1 cellular context compared by ENCODE assay signal in the genomic region with DNA sequence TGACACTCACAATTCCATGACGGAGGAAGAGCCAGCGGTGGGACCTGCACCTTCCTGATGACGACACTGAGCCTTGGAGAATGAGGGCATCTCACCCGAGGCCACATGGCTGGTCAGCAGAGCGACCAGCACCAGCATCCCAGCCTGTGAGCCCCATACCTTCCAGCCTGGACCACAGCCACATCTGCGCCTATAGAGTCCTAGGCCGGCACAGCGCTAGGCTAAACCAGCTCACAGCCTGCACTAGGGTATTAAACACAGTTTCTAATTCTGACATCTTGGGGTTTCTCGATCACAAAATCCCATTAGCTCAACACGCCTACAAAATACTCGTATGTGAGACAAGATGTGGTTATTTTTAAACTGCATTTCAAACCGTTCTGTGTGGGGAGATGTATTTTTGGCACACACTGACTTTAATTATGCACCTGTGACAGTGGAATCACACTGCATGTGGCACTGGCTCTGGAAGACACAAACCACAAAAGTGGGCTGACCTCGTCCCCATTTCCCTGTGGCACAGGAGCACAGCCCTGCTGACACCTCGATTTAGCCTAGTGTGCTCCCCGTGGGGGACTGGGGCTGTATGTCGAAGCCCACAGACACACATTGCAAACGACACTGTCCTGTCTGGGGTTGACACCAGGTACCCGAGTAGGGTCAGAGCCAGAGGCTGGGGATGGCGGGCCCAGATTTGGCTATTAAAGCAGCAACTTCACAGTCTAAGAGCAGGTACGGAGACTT.
TF ChIP-seq lines count a peak whose summit lies in the region.

No MANE protein-coding gene starts in this region.

TF ChIP-seq in GM12878, 131 proteins besides CTCF, POLR2A, EP300 and RAD21 (continues in another document):
- TF ChIP-seq, protein P1, sequence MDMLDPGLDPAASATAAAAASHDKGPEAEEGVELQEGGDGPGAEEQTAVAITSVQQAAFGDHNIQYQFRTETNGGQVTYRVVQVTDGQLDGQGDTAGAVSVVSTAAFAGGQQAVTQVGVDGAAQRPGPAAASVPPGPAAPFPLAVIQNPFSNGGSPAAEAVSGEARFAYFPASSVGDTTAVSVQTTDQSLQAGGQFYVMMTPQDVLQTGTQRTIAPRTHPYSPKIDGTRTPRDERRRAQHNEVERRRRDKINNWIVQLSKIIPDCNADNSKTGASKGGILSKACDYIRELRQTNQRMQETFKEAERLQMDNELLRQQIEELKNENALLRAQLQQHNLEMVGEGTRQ (IDR thresholded peaks at IDR 0.05; ENCODE audit: borderline replicate concordance, low read depth, low read length) = no peak
- TF ChIP-seq IKZF1 (conservative IDR thresholded peaks at IDR 0.05) = peak; percentile 87
- TF ChIP-seq POLR2AphosphoS5 (IDR thresholded peaks at IDR 0.05; ENCODE audit: low read length) = no peak
- peak; percentile 52; the same call in 1 of the 2 replicates for TF ChIP-seq ZBED1 (IDR thresholded peaks at IDR 0.05; ENCODE audit: borderline replicate concordance)
- TF ChIP-seq, protein P2, sequence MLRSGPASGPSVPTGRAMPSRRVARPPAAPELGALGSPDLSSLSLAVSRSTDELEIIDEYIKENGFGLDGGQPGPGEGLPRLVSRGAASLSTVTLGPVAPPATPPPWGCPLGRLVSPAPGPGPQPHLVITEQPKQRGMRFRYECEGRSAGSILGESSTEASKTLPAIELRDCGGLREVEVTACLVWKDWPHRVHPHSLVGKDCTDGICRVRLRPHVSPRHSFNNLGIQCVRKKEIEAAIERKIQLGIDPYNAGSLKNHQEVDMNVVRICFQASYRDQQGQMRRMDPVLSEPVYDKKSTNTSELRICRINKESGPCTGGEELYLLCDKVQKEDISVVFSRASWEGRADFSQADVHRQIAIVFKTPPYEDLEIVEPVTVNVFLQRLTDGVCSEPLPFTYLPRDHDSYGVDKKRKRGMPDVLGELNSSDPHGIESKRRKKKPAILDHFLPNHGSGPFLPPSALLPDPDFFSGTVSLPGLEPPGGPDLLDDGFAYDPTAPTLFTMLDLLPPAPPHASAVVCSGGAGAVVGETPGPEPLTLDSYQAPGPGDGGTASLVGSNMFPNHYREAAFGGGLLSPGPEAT (IDR thresholded peaks at IDR 0.05; ENCODE audit: low read depth) = peak; percentile 31; the same call in 1 of the 2 replicates
- peak; percentile 88 for TF ChIP-seq MEF2B (IDR thresholded peaks at IDR 0.05; ENCODE audit: partially characterized antibody, poor library complexity, severe bottlenecking)
- TF ChIP-seq MTA2 (IDR thresholded peaks at IDR 0.05; ENCODE audit: low read depth) = peak; percentile 79
- TF ChIP-seq RELA (IDR thresholded peaks at IDR 0.05; ENCODE audit: borderline replicate concordance, partially characterized antibody) = no peak
- TF ChIP-seq SMAD5 (IDR thresholded peaks at IDR 0.05; ENCODE audit: low read depth) = no peak
- peak; percentile 81 for TF ChIP-seq CREM (IDR thresholded peaks at IDR 0.05; ENCODE audit: low read depth)
- TF ChIP-seq ATF7 (IDR thresholded peaks at IDR 0.05; ENCODE audit: low read depth) = peak; percentile 27; the same call in 1 of the 2 replicates
- no peak; the same call in 1 of the 2 replicates for TF ChIP-seq RB1 (IDR thresholded peaks at IDR 0.05; ENCODE audit: borderline replicate concordance)
- TF ChIP-seq, protein P3, sequence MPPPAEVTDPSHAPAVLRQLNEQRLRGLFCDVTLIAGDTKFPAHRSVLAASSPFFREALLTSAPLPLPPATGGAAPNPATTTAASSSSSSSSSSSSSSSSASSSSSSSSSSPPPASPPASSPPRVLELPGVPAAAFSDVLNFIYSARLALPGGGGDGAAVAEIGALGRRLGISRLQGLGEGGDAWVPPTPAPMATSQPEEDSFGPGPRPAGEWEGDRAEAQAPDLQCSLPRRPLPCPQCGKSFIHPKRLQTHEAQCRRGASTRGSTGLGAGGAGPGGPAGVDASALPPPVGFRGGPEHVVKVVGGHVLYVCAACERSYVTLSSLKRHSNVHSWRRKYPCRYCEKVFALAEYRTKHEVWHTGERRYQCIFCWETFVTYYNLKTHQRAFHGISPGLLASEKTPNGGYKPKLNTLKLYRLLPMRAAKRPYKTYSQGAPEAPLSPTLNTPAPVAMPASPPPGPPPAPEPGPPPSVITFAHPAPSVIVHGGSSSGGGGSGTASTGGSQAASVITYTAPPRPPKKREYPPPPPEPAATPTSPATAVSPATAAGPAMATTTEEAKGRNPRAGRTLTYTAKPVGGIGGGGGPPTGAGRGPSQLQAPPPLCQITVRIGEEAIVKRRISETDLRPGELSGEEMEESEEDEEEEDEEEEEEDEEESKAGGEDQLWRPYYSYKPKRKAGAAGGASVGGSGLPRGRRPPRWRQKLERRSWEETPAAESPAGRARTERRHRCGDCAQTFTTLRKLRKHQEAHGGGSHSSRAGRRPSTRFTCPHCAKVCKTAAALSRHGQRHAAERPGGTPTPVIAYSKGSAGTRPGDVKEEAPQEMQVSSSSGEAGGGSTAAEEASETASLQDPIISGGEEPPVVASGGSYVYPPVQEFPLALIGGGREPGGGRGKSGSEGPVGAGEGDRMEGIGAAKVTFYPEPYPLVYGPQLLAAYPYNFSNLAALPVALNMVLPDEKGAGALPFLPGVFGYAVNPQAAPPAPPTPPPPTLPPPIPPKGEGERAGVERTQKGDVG (CRISPR knock-in tag; IDR thresholded peaks at IDR 0.05) = no peak
- TF ChIP-seq FOXM1 (IDR thresholded peaks at IDR 0.05; ENCODE audit: low read depth, low read length) = peak; percentile 64; the same call in 1 of the 2 replicates
- peak; percentile 6 to 42; a peak in 2 of 4 replicates for TF ChIP-seq BHLHE40 (IDR thresholded peaks at IDR 0.05; ENCODE audit: borderline replicate concordance in 1 of 2, low read depth in 2 of 2, low read length in 1 of 2)
- TF ChIP-seq, protein P4, sequence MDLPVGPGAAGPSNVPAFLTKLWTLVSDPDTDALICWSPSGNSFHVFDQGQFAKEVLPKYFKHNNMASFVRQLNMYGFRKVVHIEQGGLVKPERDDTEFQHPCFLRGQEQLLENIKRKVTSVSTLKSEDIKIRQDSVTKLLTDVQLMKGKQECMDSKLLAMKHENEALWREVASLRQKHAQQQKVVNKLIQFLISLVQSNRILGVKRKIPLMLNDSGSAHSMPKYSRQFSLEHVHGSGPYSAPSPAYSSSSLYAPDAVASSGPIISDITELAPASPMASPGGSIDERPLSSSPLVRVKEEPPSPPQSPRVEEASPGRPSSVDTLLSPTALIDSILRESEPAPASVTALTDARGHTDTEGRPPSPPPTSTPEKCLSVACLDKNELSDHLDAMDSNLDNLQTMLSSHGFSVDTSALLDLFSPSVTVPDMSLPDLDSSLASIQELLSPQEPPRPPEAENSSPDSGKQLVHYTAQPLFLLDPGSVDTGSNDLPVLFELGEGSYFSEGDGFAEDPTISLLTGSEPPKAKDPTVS (IDR thresholded peaks at IDR 0.05; ENCODE audit: low read depth, low read length) = no peak
- TF ChIP-seq NRF1 (conservative IDR thresholded peaks at IDR 0.05; ENCODE audit: low read depth, low read length) = no peak
- TF ChIP-seq, protein P5, sequence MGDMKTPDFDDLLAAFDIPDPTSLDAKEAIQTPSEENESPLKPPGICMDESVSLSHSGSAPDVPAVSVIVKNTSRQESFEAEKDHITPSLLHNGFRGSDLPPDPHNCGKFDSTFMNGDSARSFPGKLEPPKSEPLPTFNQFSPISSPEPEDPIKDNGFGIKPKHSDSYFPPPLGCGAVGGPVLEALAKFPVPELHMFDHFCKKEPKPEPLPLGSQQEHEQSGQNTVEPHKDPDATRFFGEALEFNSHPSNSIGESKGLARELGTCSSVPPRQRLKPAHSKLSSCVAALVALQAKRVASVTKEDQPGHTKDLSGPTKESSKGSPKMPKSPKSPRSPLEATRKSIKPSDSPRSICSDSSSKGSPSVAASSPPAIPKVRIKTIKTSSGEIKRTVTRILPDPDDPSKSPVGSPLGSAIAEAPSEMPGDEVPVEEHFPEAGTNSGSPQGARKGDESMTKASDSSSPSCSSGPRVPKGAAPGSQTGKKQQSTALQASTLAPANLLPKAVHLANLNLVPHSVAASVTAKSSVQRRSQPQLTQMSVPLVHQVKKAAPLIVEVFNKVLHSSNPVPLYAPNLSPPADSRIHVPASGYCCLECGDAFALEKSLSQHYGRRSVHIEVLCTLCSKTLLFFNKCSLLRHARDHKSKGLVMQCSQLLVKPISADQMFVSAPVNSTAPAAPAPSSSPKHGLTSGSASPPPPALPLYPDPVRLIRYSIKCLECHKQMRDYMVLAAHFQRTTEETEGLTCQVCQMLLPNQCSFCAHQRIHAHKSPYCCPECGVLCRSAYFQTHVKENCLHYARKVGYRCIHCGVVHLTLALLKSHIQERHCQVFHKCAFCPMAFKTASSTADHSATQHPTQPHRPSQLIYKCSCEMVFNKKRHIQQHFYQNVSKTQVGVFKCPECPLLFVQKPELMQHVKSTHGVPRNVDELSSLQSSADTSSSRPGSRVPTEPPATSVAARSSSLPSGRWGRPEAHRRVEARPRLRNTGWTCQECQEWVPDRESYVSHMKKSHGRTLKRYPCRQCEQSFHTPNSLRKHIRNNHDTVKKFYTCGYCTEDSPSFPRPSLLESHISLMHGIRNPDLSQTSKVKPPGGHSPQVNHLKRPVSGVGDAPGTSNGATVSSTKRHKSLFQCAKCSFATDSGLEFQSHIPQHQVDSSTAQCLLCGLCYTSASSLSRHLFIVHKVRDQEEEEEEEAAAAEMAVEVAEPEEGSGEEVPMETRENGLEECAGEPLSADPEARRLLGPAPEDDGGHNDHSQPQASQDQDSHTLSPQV (IDR thresholded peaks at IDR 0.05) = no peak
- no peak for TF ChIP-seq ZNF384 (IDR thresholded peaks at IDR 0.05; ENCODE audit: borderline replicate concordance, low read depth, low read length)
- 0 out of 2 replicates have a peak, but pooled peaks have one; percentile 35 for TF ChIP-seq BCL11A (IDR thresholded peaks at IDR 0.05; ENCODE audit: low read depth, low read length)
- no peak for TF ChIP-seq HCFC1 (IDR thresholded peaks at IDR 0.05; ENCODE audit: low read length)
- TF ChIP-seq RUNX3 (IDR thresholded peaks at IDR 0.05; ENCODE audit: low read length) = peak; percentile 82; the same call in 1 of the 2 replicates
- no peak for TF ChIP-seq WRNIP1 (IDR thresholded peaks at IDR 0.05; ENCODE audit: borderline replicate concordance, low read depth, low read length)
- TF ChIP-seq, protein P6, sequence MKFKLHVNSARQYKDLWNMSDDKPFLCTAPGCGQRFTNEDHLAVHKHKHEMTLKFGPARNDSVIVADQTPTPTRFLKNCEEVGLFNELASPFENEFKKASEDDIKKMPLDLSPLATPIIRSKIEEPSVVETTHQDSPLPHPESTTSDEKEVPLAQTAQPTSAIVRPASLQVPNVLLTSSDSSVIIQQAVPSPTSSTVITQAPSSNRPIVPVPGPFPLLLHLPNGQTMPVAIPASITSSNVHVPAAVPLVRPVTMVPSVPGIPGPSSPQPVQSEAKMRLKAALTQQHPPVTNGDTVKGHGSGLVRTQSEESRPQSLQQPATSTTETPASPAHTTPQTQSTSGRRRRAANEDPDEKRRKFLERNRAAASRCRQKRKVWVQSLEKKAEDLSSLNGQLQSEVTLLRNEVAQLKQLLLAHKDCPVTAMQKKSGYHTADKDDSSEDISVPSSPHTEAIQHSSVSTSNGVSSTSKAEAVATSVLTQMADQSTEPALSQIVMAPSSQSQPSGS (IDR thresholded peaks at IDR 0.05; ENCODE audit: low read length) = no peak
- no peak for TF ChIP-seq ASH2L (IDR thresholded peaks at IDR 0.05; ENCODE audit: borderline replicate concordance, low read depth)
- no peak for TF ChIP-seq SUZ12 (IDR thresholded peaks at IDR 0.05; ENCODE audit: unreplicated experiment)
- TF ChIP-seq, protein P7, sequence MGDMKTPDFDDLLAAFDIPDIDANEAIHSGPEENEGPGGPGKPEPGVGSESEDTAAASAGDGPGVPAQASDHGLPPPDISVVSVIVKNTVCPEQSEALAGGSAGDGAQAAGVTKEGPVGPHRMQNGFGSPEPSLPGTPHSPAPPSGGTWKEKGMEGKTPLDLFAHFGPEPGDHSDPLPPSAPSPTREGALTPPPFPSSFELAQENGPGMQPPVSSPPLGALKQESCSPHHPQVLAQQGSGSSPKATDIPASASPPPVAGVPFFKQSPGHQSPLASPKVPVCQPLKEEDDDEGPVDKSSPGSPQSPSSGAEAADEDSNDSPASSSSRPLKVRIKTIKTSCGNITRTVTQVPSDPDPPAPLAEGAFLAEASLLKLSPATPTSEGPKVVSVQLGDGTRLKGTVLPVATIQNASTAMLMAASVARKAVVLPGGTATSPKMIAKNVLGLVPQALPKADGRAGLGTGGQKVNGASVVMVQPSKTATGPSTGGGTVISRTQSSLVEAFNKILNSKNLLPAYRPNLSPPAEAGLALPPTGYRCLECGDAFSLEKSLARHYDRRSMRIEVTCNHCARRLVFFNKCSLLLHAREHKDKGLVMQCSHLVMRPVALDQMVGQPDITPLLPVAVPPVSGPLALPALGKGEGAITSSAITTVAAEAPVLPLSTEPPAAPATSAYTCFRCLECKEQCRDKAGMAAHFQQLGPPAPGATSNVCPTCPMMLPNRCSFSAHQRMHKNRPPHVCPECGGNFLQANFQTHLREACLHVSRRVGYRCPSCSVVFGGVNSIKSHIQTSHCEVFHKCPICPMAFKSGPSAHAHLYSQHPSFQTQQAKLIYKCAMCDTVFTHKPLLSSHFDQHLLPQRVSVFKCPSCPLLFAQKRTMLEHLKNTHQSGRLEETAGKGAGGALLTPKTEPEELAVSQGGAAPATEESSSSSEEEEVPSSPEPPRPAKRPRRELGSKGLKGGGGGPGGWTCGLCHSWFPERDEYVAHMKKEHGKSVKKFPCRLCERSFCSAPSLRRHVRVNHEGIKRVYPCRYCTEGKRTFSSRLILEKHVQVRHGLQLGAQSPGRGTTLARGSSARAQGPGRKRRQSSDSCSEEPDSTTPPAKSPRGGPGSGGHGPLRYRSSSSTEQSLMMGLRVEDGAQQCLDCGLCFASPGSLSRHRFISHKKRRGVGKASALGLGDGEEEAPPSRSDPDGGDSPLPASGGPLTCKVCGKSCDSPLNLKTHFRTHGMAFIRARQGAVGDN (IDR thresholded peaks at IDR 0.05) = no peak
- TF ChIP-seq, protein P8, sequence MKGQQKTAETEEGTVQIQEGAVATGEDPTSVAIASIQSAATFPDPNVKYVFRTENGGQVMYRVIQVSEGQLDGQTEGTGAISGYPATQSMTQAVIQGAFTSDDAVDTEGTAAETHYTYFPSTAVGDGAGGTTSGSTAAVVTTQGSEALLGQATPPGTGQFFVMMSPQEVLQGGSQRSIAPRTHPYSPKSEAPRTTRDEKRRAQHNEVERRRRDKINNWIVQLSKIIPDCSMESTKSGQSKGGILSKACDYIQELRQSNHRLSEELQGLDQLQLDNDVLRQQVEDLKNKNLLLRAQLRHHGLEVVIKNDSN (IDR thresholded peaks at IDR 0.05; ENCODE audit: borderline replicate concordance, extremely low read length, insufficient read depth, low read depth, low read length) = no peak
- TF ChIP-seq FOXK2 (IDR thresholded peaks at IDR 0.05) = no peak
- TF ChIP-seq RAD51 (IDR thresholded peaks at IDR 0.05) = no peak
